ENCODE assay signal across 8 cellular contexts in genomic region chr7:151448261-151449252, GRCh38. TPM values are rescaled to one million over a fixed set of nuclear protein-coding genes. Genes with fewer than 3 reads are reported as not detected.
DNase-seq lines count a peak whose midpoint lies in the region; ATAC-seq and TF ChIP-seq lines count a peak whose summit lies in the region.

No MANE protein-coding gene starts in this region.

- no peaks in the 10 kb centered on the region for H3K27me3 ChIP-seq in BLaER1
- no peaks in the 10 kb centered on the region for H3K27me3 ChIP-seq in WERI-Rb-1 (ENCODE audit: insufficient read depth, low read depth, severe bottlenecking)
- H3K27me3 ChIP-seq in breast epithelium, result no peaks in the 10 kb centered on the region
- peaks cover 0 to 9% (median 0%) of the 10 kb centered on the region in 7 donors for H3K27me3 ChIP-seq in spleen (replicated peaks in 1 of 7)

- peak overlapping the region; percentile 85 for H3K4me2 ChIP-seq in BLaER1

- peak; percentile 51 for ATAC-seq in GM19468 (IDR thresholded peaks at IDR 0.05; ENCODE audit: extremely low read depth, unreplicated experiment)
- ATAC-seq in GM18870 (IDR thresholded peaks at IDR 0.05; ENCODE audit: unreplicated experiment), result no peak

- WGBS in spleen, 5 donors, result 3 to 6% (median 4%) methylated on average over 45 to 61 of the region's 61 CpGs

- TF ChIP-seq CTCF in WERI-Rb-1 (IDR thresholded peaks at IDR 0.05; ENCODE audit: low read depth, low read length) (peak; percentile 68), breast epithelium (IDR thresholded peaks at IDR 0.05) (peak; percentile 26 to 88 (median 87)), spleen (IDR thresholded peaks at IDR 0.05 in 8 of 11, conservative IDR thresholded peaks at IDR 0.05 in 3 of 11) (peak; percentile 67 to 93 (median 87))

- H3K9me3 ChIP-seq in BLaER1 (no peaks in the 10 kb centered on the region), WERI-Rb-1 (ENCODE audit: severe bottlenecking) (no peaks in the 10 kb centered on the region), breast epithelium (no peaks in the 10 kb centered on the region), spleen (no peaks in the 10 kb centered on the region)

- H3K4me1 ChIP-seq in BLaER1 (peaks cover 6% of the 10 kb centered on the region), breast epithelium (no peaks in the 10 kb centered on the region), spleen (peaks cover 0 to 21% (median 8%) of the 10 kb centered on the region in 6 donors)

- 0 out of 2 replicates have a peak overlapping the region, but pooled peaks have one; percentile 1 for H3K27ac ChIP-seq in BLaER1
- H3K27ac ChIP-seq in WERI-Rb-1, result peak overlapping the region; percentile 52; the same call in 1 of the 2 replicates
- peak overlapping the region; percentile 24 to 56 for H3K27ac ChIP-seq in breast epithelium
- H3K27ac ChIP-seq in spleen, result peak overlapping the region; percentile 35 to 83 (median 72)

- no peaks in the 10 kb centered on the region; the same call in 1 of the 2 replicates for H4K20me1 ChIP-seq in BLaER1

- intact Hi-C loops in breast epithelium (cut with DNase I; ENCODE audit: low total_unique reads) (loop anchor here (5.0 kb wide), 1 partner anchor 81 kb away; no protein-coding TSS in a partner anchor), spleen (cut with DNase I; ENCODE audit: low total_unique reads) (loop anchor here (5.0 kb wide), 2 partner anchors 81 to 131 kb away; no protein-coding TSS in a partner anchor)

- TF ChIP-seq POLR2A in breast epithelium (IDR thresholded peaks at IDR 0.05) (no peak), spleen (IDR thresholded peaks at IDR 0.05) (no peak)

- DNase-seq in M059J (ENCODE audit: low read depth) (peak; percentile 43), WERI-Rb-1 (peak; percentile 67), breast epithelium (ENCODE audit: low spot score in 2 of 2) (peak; percentile 44 to 48), inferior parietal cortex (ENCODE audit: extremely low spot score) (peak; percentile 45), spleen (peak; percentile 90)

- H3K9ac ChIP-seq in BLaER1, result peak overlapping the region; percentile 73

- no peaks in the 10 kb centered on the region for H3K36me3 ChIP-seq in BLaER1
- no peaks in the 10 kb centered on the region for H3K36me3 ChIP-seq in WERI-Rb-1
- H3K36me3 ChIP-seq in breast epithelium, result no peaks in the 10 kb centered on the region
- no peaks in the 10 kb centered on the region for H3K36me3 ChIP-seq in spleen

- H3K4me3 ChIP-seq in BLaER1, result peak overlapping the region; percentile 66
- no peak overlapping the region for H3K4me3 ChIP-seq in WERI-Rb-1 (ENCODE audit: low read depth, low read length)
- peak overlapping the region; percentile 47 to 77 (median 53) for H3K4me3 ChIP-seq in breast epithelium
- H3K4me3 ChIP-seq in spleen, result peak overlapping the region; percentile 30 to 70 (median 50)

RNA-seq across cellular contexts. Expression of gene CRYGN, which starts 8.6 kb away (rescaled TPM):
- not detected in 2 replicates for total RNA-seq in M059J (2014; rRNA removed; shearing (Covaris generic))
- total RNA-seq in breast epithelium (1 to 10 TPM in 1 of 3 donors, under 1 TPM in 1, not detected in 1; 0.98 to 1.3 TPM), spleen (1 to 10 TPM in 3 of 7 donors, under 1 TPM in 3, not detected in 1; 0.17 to 2.5 (median 0.92) TPM)
- under 1 TPM; 0.27 to 0.72 (median 0.32) TPM for polyA plus RNA-seq in spleen

RNA-seq across cellular contexts. Expression of gene WDR86, which starts 38.7 kb away (rescaled TPM):
- total RNA-seq in M059J (2014; rRNA removed; shearing (Covaris generic)), result 0.05 TPM in 1 of 2 replicates, not detected in the other
- total RNA-seq in breast epithelium, result 10 to 100 TPM; 15.5 to 61.5 (median 57.0) TPM
- total RNA-seq in spleen, result 10 to 100 TPM; 15.4 to 71.9 (median 58.1) TPM
- 10 to 100 TPM in 1 of 3 donors, 1 to 10 TPM in 2; 2.8 to 29.5 (median 8.6) TPM for polyA plus RNA-seq in spleen

Comparison
In these comparisons a context has a peak if more than half of its experiments do, and no peak if none do; other contexts are left out.
1. H3K27ac ChIP-seq: peak in every context shown above with its lines; median percentile 72 in spleen; 52 in WERI-Rb-1; 40 in breast epithelium; 1 in BLaER1.
2. RNA of gene WDR86, which starts 38.7 kb away (total RNA-seq): 15.4 to 71.9 TPM in spleen and 15.5 to 61.5 TPM in breast epithelium; 0.05 TPM in M059J; every median in the first group is over 10 times any median in the second.
3. Peak in every context shown above with its lines, with median percentiles within 50 percentile points of each other: DNase-seq and CTCF ChIP-seq.